Comparison of ENCODE assay signal across 1 cellular context in the genomic region with DNA sequence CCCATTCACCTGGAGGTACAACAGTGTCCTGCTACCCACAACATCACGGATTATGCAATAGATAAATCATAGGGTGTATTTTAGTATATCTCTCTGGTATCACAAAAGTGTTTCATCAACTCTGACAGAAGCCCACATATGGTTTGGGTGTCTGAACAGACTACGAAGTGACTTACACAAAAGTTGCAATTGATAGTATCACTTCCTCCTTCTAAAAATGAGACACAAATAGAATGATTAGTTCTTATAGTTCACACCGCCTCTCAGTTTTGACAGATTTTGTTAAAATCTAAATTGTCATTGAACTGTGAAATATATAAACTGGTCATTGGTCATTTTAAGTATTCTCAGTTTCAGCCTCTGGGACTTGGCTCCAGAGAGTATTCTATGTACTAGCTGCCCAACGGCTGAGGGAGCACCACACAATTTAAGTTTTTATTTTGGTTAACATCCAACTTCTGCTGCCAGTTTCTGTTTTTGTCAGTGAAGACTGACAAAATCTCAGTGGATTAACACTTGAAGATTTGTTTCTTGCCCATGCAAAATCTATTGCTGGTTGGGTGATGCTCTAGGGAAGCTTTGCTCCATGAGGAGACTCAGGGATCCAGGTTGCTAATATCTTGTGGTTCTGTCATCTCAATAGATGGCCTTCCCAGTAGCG.
A peak's percentile ranks its signal among the peaks of the same experiment; 100 is the strongest.
TF ChIP-seq lines count a peak whose summit lies in the region.

No MANE protein-coding gene starts in this region.

TF ChIP-seq in GM12878, 131 proteins besides CTCF, POLR2A, EP300 and RAD21 (continued from another document and continues in another):
- TF ChIP-seq YY1 (IDR thresholded peaks at IDR 0.05; ENCODE audit: low read depth, low read length): no peak
- TF ChIP-seq, protein P1, sequence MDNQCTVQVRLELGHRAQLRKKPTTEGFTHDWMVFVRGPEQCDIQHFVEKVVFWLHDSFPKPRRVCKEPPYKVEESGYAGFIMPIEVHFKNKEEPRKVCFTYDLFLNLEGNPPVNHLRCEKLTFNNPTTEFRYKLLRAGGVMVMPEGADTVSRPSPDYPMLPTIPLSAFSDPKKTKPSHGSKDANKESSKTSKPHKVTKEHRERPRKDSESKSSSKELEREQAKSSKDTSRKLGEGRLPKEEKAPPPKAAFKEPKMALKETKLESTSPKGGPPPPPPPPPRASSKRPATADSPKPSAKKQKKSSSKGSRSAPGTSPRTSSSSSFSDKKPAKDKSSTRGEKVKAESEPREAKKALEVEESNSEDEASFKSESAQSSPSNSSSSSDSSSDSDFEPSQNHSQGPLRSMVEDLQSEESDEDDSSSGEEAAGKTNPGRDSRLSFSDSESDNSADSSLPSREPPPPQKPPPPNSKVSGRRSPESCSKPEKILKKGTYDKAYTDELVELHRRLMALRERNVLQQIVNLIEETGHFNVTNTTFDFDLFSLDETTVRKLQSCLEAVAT (IDR thresholded peaks at IDR 0.05): peak; percentile 49; the same call in 1 of the 2 replicates
- TF ChIP-seq, protein P2, sequence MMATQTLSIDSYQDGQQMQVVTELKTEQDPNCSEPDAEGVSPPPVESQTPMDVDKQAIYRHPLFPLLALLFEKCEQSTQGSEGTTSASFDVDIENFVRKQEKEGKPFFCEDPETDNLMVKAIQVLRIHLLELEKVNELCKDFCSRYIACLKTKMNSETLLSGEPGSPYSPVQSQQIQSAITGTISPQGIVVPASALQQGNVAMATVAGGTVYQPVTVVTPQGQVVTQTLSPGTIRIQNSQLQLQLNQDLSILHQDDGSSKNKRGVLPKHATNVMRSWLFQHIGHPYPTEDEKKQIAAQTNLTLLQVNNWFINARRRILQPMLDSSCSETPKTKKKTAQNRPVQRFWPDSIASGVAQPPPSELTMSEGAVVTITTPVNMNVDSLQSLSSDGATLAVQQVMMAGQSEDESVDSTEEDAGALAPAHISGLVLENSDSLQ (IDR thresholded peaks at IDR 0.05): peak; percentile 71
- TF ChIP-seq, protein P3, sequence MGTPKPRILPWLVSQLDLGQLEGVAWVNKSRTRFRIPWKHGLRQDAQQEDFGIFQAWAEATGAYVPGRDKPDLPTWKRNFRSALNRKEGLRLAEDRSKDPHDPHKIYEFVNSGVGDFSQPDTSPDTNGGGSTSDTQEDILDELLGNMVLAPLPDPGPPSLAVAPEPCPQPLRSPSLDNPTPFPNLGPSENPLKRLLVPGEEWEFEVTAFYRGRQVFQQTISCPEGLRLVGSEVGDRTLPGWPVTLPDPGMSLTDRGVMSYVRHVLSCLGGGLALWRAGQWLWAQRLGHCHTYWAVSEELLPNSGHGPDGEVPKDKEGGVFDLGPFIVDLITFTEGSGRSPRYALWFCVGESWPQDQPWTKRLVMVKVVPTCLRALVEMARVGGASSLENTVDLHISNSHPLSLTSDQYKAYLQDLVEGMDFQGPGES (IDR thresholded peaks at IDR 0.05): no peak
- TF ChIP-seq ETV6 (conservative IDR thresholded peaks at IDR 0.05 in 1 of 2, IDR thresholded peaks at IDR 0.05 in 1 of 2; ENCODE audit: borderline replicate concordance in 1 of 2, low read depth in 1 of 2): no peak
- TF ChIP-seq, protein P4, sequence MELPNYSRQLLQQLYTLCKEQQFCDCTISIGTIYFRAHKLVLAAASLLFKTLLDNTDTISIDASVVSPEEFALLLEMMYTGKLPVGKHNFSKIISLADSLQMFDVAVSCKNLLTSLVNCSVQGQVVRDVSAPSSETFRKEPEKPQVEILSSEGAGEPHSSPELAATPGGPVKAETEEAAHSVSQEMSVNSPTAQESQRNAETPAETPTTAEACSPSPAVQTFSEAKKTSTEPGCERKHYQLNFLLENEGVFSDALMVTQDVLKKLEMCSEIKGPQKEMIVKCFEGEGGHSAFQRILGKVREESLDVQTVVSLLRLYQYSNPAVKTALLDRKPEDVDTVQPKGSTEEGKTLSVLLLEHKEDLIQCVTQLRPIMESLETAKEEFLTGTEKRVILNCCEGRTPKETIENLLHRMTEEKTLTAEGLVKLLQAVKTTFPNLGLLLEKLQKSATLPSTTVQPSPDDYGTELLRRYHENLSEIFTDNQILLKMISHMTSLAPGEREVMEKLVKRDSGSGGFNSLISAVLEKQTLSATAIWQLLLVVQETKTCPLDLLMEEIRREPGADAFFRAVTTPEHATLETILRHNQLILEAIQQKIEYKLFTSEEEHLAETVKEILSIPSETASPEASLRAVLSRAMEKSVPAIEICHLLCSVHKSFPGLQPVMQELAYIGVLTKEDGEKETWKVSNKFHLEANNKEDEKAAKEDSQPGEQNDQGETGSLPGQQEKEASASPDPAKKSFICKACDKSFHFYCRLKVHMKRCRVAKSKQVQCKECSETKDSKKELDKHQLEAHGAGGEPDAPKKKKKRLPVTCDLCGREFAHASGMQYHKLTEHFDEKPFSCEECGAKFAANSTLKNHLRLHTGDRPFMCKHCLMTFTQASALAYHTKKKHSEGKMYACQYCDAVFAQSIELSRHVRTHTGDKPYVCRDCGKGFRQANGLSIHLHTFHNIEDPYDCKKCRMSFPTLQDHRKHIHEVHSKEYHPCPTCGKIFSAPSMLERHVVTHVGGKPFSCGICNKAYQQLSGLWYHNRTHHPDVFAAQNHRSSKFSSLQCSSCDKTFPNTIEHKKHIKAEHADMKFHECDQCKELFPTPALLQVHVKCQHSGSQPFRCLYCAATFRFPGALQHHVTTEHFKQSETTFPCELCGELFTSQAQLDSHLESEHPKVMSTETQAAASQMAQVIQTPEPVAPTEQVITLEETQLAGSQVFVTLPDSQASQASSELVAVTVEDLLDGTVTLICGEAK (IDR thresholded peaks at IDR 0.05; ENCODE audit: borderline replicate concordance): no peak
- no peak for TF ChIP-seq SREBF2 (IDR thresholded peaks at IDR 0.05; ENCODE audit: low read length)
- no peak for TF ChIP-seq SP1 (IDR thresholded peaks at IDR 0.05; ENCODE audit: low read depth, low read length)
- TF ChIP-seq EGR1 (IDR thresholded peaks at IDR 0.05; ENCODE audit: borderline replicate concordance in 1 of 2, low read depth in 2 of 2, low read length in 2 of 2): no peak
- TF ChIP-seq, protein P5, sequence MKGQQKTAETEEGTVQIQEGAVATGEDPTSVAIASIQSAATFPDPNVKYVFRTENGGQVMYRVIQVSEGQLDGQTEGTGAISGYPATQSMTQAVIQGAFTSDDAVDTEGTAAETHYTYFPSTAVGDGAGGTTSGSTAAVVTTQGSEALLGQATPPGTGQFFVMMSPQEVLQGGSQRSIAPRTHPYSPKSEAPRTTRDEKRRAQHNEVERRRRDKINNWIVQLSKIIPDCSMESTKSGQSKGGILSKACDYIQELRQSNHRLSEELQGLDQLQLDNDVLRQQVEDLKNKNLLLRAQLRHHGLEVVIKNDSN (IDR thresholded peaks at IDR 0.05; ENCODE audit: borderline replicate concordance, extremely low read length, insufficient read depth, low read depth, low read length): no peak
- TF ChIP-seq, protein P6, sequence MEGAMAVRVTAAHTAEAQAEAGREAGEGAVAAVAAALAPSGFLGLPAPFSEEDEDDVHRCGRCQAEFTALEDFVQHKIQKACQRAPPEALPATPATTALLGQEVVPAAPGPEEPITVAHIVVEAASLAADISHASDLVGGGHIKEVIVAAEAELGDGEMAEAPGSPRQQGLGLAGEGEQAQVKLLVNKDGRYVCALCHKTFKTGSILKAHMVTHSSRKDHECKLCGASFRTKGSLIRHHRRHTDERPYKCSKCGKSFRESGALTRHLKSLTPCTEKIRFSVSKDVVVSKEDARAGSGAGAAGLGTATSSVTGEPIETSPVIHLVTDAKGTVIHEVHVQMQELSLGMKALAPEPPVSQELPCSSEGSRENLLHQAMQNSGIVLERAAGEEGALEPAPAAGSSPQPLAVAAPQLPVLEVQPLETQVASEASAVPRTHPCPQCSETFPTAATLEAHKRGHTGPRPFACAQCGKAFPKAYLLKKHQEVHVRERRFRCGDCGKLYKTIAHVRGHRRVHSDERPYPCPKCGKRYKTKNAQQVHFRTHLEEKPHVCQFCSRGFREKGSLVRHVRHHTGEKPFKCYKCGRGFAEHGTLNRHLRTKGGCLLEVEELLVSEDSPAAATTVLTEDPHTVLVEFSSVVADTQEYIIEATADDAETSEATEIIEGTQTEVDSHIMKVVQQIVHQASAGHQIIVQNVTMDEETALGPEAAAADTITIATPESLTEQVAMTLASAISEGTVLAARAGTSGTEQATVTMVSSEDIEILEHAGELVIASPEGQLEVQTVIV (IDR thresholded peaks at IDR 0.05; ENCODE audit: borderline replicate concordance, partially characterized antibody): no peak
- TF ChIP-seq, protein P7, sequence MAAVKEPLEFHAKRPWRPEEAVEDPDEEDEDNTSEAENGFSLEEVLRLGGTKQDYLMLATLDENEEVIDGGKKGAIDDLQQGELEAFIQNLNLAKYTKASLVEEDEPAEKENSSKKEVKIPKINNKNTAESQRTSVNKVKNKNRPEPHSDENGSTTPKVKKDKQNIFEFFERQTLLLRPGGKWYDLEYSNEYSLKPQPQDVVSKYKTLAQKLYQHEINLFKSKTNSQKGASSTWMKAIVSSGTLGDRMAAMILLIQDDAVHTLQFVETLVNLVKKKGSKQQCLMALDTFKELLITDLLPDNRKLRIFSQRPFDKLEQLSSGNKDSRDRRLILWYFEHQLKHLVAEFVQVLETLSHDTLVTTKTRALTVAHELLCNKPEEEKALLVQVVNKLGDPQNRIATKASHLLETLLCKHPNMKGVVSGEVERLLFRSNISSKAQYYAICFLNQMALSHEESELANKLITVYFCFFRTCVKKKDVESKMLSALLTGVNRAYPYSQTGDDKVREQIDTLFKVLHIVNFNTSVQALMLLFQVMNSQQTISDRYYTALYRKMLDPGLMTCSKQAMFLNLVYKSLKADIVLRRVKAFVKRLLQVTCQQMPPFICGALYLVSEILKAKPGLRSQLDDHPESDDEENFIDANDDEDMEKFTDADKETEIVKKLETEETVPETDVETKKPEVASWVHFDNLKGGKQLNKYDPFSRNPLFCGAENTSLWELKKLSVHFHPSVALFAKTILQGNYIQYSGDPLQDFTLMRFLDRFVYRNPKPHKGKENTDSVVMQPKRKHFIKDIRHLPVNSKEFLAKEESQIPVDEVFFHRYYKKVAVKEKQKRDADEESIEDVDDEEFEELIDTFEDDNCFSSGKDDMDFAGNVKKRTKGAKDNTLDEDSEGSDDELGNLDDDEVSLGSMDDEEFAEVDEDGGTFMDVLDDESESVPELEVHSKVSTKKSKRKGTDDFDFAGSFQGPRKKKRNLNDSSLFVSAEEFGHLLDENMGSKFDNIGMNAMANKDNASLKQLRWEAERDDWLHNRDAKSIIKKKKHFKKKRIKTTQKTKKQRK (IDR thresholded peaks at IDR 0.05; ENCODE audit: low read depth, low read length): no peak
- 0 out of 2 replicates have a peak, but pooled peaks have one; percentile 30 for TF ChIP-seq GABPA (IDR thresholded peaks at IDR 0.05; ENCODE audit: low read depth)
- TF ChIP-seq BRCA1 (IDR thresholded peaks at IDR 0.05; ENCODE audit: low read depth, low read length): no peak
- TF ChIP-seq RUNX3 (IDR thresholded peaks at IDR 0.05; ENCODE audit: low read length): peak; percentile 80
- peak; percentile 52 for TF ChIP-seq JUNB (IDR thresholded peaks at IDR 0.05)
- TF ChIP-seq ZZZ3 (IDR thresholded peaks at IDR 0.05; ENCODE audit: control insufficient read depth, insufficient read length, low read depth): no peak
- TF ChIP-seq, protein P8, sequence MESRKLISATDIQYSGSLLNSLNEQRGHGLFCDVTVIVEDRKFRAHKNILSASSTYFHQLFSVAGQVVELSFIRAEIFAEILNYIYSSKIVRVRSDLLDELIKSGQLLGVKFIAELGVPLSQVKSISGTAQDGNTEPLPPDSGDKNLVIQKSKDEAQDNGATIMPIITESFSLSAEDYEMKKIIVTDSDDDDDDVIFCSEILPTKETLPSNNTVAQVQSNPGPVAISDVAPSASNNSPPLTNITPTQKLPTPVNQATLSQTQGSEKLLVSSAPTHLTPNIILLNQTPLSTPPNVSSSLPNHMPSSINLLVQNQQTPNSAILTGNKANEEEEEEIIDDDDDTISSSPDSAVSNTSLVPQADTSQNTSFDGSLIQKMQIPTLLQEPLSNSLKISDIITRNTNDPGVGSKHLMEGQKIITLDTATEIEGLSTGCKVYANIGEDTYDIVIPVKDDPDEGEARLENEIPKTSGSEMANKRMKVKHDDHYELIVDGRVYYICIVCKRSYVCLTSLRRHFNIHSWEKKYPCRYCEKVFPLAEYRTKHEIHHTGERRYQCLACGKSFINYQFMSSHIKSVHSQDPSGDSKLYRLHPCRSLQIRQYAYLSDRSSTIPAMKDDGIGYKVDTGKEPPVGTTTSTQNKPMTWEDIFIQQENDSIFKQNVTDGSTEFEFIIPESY (IDR thresholded peaks at IDR 0.05): no peak
- no peak for TF ChIP-seq HDAC6 (IDR thresholded peaks at IDR 0.05; ENCODE audit: unreplicated experiment)
- TF ChIP-seq, protein P9, sequence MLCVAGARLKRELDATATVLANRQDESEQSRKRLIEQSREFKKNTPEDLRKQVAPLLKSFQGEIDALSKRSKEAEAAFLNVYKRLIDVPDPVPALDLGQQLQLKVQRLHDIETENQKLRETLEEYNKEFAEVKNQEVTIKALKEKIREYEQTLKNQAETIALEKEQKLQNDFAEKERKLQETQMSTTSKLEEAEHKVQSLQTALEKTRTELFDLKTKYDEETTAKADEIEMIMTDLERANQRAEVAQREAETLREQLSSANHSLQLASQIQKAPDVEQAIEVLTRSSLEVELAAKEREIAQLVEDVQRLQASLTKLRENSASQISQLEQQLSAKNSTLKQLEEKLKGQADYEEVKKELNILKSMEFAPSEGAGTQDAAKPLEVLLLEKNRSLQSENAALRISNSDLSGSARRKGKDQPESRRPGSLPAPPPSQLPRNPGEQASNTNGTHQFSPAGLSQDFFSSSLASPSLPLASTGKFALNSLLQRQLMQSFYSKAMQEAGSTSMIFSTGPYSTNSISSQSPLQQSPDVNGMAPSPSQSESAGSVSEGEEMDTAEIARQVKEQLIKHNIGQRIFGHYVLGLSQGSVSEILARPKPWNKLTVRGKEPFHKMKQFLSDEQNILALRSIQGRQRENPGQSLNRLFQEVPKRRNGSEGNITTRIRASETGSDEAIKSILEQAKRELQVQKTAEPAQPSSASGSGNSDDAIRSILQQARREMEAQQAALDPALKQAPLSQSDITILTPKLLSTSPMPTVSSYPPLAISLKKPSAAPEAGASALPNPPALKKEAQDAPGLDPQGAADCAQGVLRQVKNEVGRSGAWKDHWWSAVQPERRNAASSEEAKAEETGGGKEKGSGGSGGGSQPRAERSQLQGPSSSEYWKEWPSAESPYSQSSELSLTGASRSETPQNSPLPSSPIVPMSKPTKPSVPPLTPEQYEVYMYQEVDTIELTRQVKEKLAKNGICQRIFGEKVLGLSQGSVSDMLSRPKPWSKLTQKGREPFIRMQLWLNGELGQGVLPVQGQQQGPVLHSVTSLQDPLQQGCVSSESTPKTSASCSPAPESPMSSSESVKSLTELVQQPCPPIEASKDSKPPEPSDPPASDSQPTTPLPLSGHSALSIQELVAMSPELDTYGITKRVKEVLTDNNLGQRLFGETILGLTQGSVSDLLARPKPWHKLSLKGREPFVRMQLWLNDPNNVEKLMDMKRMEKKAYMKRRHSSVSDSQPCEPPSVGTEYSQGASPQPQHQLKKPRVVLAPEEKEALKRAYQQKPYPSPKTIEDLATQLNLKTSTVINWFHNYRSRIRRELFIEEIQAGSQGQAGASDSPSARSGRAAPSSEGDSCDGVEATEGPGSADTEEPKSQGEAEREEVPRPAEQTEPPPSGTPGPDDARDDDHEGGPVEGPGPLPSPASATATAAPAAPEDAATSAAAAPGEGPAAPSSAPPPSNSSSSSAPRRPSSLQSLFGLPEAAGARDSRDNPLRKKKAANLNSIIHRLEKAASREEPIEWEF (IDR thresholded peaks at IDR 0.05; ENCODE audit: insufficient replicate concordance, low read depth, low read length): peak; percentile 38
- peak; percentile 72; the same call in 1 of the 2 replicates for TF ChIP-seq IRF4 (IDR thresholded peaks at IDR 0.05; ENCODE audit: low read depth, low read length)
- TF ChIP-seq, protein P10, sequence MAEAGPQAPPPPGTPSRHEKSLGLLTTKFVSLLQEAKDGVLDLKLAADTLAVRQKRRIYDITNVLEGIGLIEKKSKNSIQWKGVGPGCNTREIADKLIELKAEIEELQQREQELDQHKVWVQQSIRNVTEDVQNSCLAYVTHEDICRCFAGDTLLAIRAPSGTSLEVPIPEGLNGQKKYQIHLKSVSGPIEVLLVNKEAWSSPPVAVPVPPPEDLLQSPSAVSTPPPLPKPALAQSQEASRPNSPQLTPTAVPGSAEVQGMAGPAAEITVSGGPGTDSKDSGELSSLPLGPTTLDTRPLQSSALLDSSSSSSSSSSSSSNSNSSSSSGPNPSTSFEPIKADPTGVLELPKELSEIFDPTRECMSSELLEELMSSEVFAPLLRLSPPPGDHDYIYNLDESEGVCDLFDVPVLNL (IDR thresholded peaks at IDR 0.05; ENCODE audit: low read depth, low read length): no peak
- no peak for TF ChIP-seq POLR2AphosphoS2 (IDR thresholded peaks at IDR 0.05; ENCODE audit: low read depth, low read length)
